ENCODE assay signal across 11 cellular contexts in genomic region chr3:76950590-76950989, GRCh38.
"Had no signal": no experiment of that assay in that cellular context is flagged by ENCODE, and none has a peak within 500 bp of the region (broad histone marks: within the 10 kb centered on the region; RNA-seq: fewer than 3 reads in every experiment).

No MANE protein-coding gene starts in this region.

- H3K27ac Mint-ChIP-seq: HFFc6, IgD-negative memory B cell had no signal

- H3K4me1 Mint-ChIP-seq: IgD-negative memory B cell had no signal

- H3K4me1 ChIP-seq: HAP-1 had no signal

- H3K36me3 ChIP-seq: HAP-1 had no signal

- H2AFZ ChIP-seq: GM23248 had no signal

- ATAC-seq: HCT116 had no signal

- H3K4me2 ChIP-seq: KMS-11 had no signal

- H3K36me3 Mint-ChIP-seq: IgD-negative memory B cell had no signal

- H3K4me3 ChIP-seq: GM23248, HAP-1 had no signal

- H3K9ac ChIP-seq: GM23248, KMS-11 had no signal

- FAIRE-seq: HTR-8/SVneo had no signal

- H3K27ac ChIP-seq: GM23248, KMS-11 had no signal

- H3K27me3 Mint-ChIP-seq: IgD-negative memory B cell had no signal

- H3K9me3 ChIP-seq: HAP-1 had no signal

- DNase-seq: GM23248, GOT3, H7, HFFc6, Karpas-422, KBM-7 had no signal

- H3K4me3 Mint-ChIP-seq: HFFc6, IgD-negative memory B cell had no signal
